In the genomic region with DNA sequence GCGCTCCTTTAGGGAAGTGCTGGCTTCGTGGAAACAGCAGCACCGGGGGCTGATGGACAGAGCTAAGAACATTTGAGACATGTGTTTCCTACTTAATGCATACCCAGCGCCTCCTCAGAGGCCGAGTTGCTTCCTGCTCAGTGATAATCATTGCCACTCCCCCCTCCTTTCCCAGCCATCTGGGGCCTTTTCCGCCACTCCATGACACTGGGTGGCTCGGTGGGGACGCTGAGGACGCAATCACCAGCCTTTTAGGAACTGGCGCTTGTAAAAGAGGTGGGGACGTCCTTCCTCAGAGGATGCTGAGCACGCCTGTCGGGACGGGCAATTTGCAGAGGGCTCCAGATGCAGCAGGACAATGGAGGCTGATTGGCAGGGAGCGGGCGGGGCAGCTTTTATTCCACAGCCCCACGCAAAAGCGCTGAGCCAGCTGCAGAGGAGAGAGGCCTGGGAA, we compare ENCODE assay signal across 25 cellular contexts. TPM values are rescaled to one million over a fixed set of nuclear protein-coding genes. Genes with fewer than 3 reads are reported as not detected.
DNase-seq lines count a peak whose midpoint lies in the region; ATAC-seq, FAIRE-seq and TF ChIP-seq lines count a peak whose summit lies in the region.
"Had no signal": no experiment of that assay in that cellular context is flagged by ENCODE, and none has a peak within 500 bp of the region (broad histone marks: within the 10 kb centered on the region; RNA-seq: fewer than 3 reads in every experiment).

No MANE protein-coding gene starts in this region.

- intact Hi-C loops in HepG2 (cut with micrococcal nuclease; ENCODE audit: unreplicated experiment): no loop called here

- 0 out of 2 replicates have a peak, but pooled peaks cover 2% of the 10 kb centered on the region for H4K20me1 ChIP-seq in HepG2 (ENCODE audit: insufficient read depth, low read length)

- no peaks in the 10 kb centered on the region for H3K79me2 ChIP-seq in HepG2 (ENCODE audit: insufficient read depth, low read length)

- BruUV-seq in HepG2 (replicated peaks; lab: Mats Ljungman, UMichigan): no TSS peak

- H3K9me3 ChIP-seq in liver (ENCODE audit: control insufficient read depth in 4 of 4, low read length in 3 of 4) (no peaks in the 10 kb centered on the region), HepG2 (ENCODE audit: low read length) (no peaks in the 10 kb centered on the region), tibial nerve (no peaks in the 10 kb centered on the region)
- H3K9me3 ChIP-seq: right atrium auricular region had no signal

- TF ChIP-seq POLR2A in HepG2 (IDR thresholded peaks at IDR 0.05; ENCODE audit: insufficient read depth in 1 of 2, low read depth in 2 of 2, low read length in 2 of 2): no peak
- no peak for TF ChIP-seq POLR2A in tibial nerve (IDR thresholded peaks at IDR 0.05)

- FAIRE-seq in HepG2 (lab: Jason Lieb, UNC): no peak
- FAIRE-seq: GM12892, urothelium cell line had no signal

- H3K36me3 ChIP-seq in liver (ENCODE audit: control insufficient read depth in 4 of 4, insufficient read depth in 3 of 4, low read depth in 1 of 4, low read length in 3 of 4): no peaks in the 10 kb centered on the region
- peaks cover 0 to 11% of the 10 kb centered on the region in 2 experiments; a peak in 4 of 5 replicates for H3K36me3 ChIP-seq in HepG2 (replicated peaks in 1 of 2; ENCODE audit: control insufficient read depth in 1 of 2, insufficient read depth in 2 of 2, low read length in 2 of 2)
- no peaks in the 10 kb centered on the region for H3K36me3 ChIP-seq in tibial nerve
- H3K36me3 ChIP-seq: right atrium auricular region had no signal

- no peak for TF ChIP-seq RAD21 in liver (IDR thresholded peaks at IDR 0.05)
- TF ChIP-seq RAD21 in HepG2 (CRISPR knock-in tag; IDR thresholded peaks at IDR 0.05): no peak

- POLR2A ChIA-PET in HepG2 (lab: Yijun Ruan, JAX): no interaction called here

- H3K27ac ChIP-seq in liver (ENCODE audit: low read depth in 1 of 2, low read length in 2 of 2) (no peak overlapping the region), HepG2 (ENCODE audit: extremely low read length, insufficient read depth, low read length) (no peak overlapping the region), foreskin keratinocyte (no peak overlapping the region), tibial nerve (no peak overlapping the region)
- H3K27ac ChIP-seq: epithelial cell of prostate, right atrium auricular region had no signal

- no peak for TF ChIP-seq CTCF in liver (IDR thresholded peaks at IDR 0.05; ENCODE audit: low read depth, low read length, missing input control)
- no peak for TF ChIP-seq CTCF in HepG2 (CRISPR knock-in tag; IDR thresholded peaks at IDR 0.05)
- no peak for TF ChIP-seq CTCF in foreskin keratinocyte (conservative IDR thresholded peaks at IDR 0.05)
- TF ChIP-seq CTCF in tibial nerve (IDR thresholded peaks at IDR 0.05): no peak

- no peak overlapping the region for H3K4me2 ChIP-seq in HepG2 (ENCODE audit: low read depth, low read length)
- H3K4me2 ChIP-seq: GM23338 had no signal

- H3K9ac ChIP-seq in liver (ENCODE audit: low read depth in 1 of 2, low read length in 2 of 2) (no peak overlapping the region), HepG2 (ENCODE audit: insufficient read depth, low read depth, low read length) (no peak overlapping the region)

- H2AFZ ChIP-seq in HepG2 (ENCODE audit: low read length): no peak overlapping the region
- H2AFZ ChIP-seq: GM23338 had no signal

- no peak for ATAC-seq in HepG2
- no peak for ATAC-seq in foreskin keratinocyte
- ATAC-seq: GM23338, T-cell, WTC11 had no signal

- H3K4me1 ChIP-seq in liver (ENCODE audit: control insufficient read depth in 4 of 4, insufficient read depth in 4 of 4, low read length in 3 of 4) (peaks cover 2 to 12% (median 7%) of the 10 kb centered on the region in 4 donors), HepG2 (ENCODE audit: insufficient read depth, low read length) (peaks cover 16% of the 10 kb centered on the region), foreskin keratinocyte (no peaks in the 10 kb centered on the region), tibial nerve (peaks cover 0 to 17% (median 2%) of the 10 kb centered on the region in 4 donors)

- DNase-seq in HepG2 (ENCODE audit: low spot score): no peak
- peak; percentile 47 for DNase-seq in SK-N-DZ (ENCODE audit: low spot score)
- peak; percentile 29 for DNase-seq in globus pallidus (ENCODE audit: low spot score)
- DNase-seq in foreskin keratinocyte: no peak
- DNase-seq in tibial nerve (ENCODE audit: low spot score in 2 of 2): no peak
- no peak for DNase-seq in SHP77 (lab: John Stamatoyannopoulos, UW)
- no peak for DNase-seq in NOMO-1 (lab: John Stamatoyannopoulos, UW; ENCODE audit: unreplicated experiment in 2 of 2)
- DNase-seq: ACHN; activated CD4-positive, alpha-beta memory T cell treated with anti-CD3 and anti-CD28 coated beads for 36 hours; amniotic stem cell; CD4-positive, alpha-beta T cell; DMS53; islet precursor cell; mammary epithelial cell; NCI-H187; NCI-H446 treated with DMSO at 0.1 percent for 48 hours; stimulated activated CD8-positive, alpha-beta memory T cell treated with anti-CD3 and anti-CD28 coated beads, Interleukin-4, amount 100 ng/mL, for 48 hours; T-cell had no signal

- CTCF ChIA-PET in HepG2 (lab: Yijun Ruan, JAX; ENCODE audit: low intra/inter-chr PET ratio, low total read pairs): no interaction called here

- H3K4me3 ChIP-seq in liver (ENCODE audit: low read depth in 1 of 3, low read length in 3 of 3) (no peak overlapping the region), HepG2 (replicated peaks in 1 of 3; ENCODE audit: insufficient read depth in 1 of 3, low read depth in 2 of 3, low read length in 3 of 3) (no peak overlapping the region), tibial nerve (no peak overlapping the region)
- H3K4me3 ChIP-seq: GM23338, right atrium auricular region had no signal

- 62% methylated on average over 18 of the region's 18 CpGs for WGBS in liver
- WGBS in HepG2 (ENCODE audit: low lambda C conversion rate): 93% methylated on average over 13 of the region's 18 CpGs
- 24 to 28% methylated on average over 15 to 18 of the region's 18 CpGs for WGBS in tibial nerve, 2 donors

- TF ChIP-seq EP300 in HepG2 (IDR thresholded peaks at IDR 0.05; ENCODE audit: low read depth in 2 of 2, low read length in 2 of 2): no peak
- TF ChIP-seq EP300 in HepG2 (CRISPR knock-in tag; IDR thresholded peaks at IDR 0.05; ENCODE audit: borderline replicate concordance): no peak
- TF ChIP-seq EP300 in tibial nerve (IDR thresholded peaks at IDR 0.05): no peak

- in situ Hi-C loops in HepG2 (cut with HindIII; ENCODE audit: extremely low pct_ligation_motif_present, low pct_unique_long_range_greater_than_20kb): loop anchor here (10.0 kb wide), 1 partner anchor 369 kb away; no protein-coding TSS in a partner anchor

- H3K27me3 ChIP-seq in liver (ENCODE audit: control insufficient read depth in 4 of 4, insufficient read depth in 4 of 4, low read length in 3 of 4) (no peaks in the 10 kb centered on the region), HepG2 (ENCODE audit: control insufficient read depth in 1 of 2, insufficient read depth in 2 of 2, low read length in 2 of 2) (no peaks in the 10 kb centered on the region), foreskin keratinocyte (peaks cover 17% of the 10 kb centered on the region), tibial nerve (no peaks in the 10 kb centered on the region)
- H3K27me3 ChIP-seq: right atrium auricular region had no signal

TF ChIP-seq in liver, 16 proteins besides CTCF, POLR2A, EP300 and RAD21 (continues in another document):
- TF ChIP-seq RXRA (IDR thresholded peaks at IDR 0.05) (no peak), YY1 (IDR thresholded peaks at IDR 0.05) (no peak)
- TF ChIP-seq, protein P1, sequence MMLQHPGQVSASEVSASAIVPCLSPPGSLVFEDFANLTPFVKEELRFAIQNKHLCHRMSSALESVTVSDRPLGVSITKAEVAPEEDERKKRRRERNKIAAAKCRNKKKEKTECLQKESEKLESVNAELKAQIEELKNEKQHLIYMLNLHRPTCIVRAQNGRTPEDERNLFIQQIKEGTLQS (IDR thresholded peaks at IDR 0.05): no peak

TF ChIP-seq in HepG2, 621 proteins besides CTCF, POLR2A, EP300 and RAD21 (continues in another document):
- no peak for TF ChIP-seq ZNF674 (CRISPR knock-in tag; IDR thresholded peaks at IDR 0.05; ENCODE audit: low read depth)
- no peak for TF ChIP-seq NFKBIZ (CRISPR knock-in tag; IDR thresholded peaks at IDR 0.05)
- no peak for TF ChIP-seq NR2C2 (CRISPR knock-in tag; IDR thresholded peaks at IDR 0.05; ENCODE audit: borderline replicate concordance)
- no peak for TF ChIP-seq ZNF567 (CRISPR knock-in tag; IDR thresholded peaks at IDR 0.05; ENCODE audit: borderline replicate concordance)
- no peak for TF ChIP-seq KDM1A (CRISPR knock-in tag; IDR thresholded peaks at IDR 0.05)
- no peak for TF ChIP-seq ZBTB21 (CRISPR knock-in tag; IDR thresholded peaks at IDR 0.05)

RNA-seq across cellular contexts. Expression of a gene that starts 22.2 kb away (rescaled TPM):
- total RNA-seq in liver (10 to 100 TPM; 54.7 to 56.0 TPM), HepG2 (2016; rRNA removed; fragmentation: Illumina TruSeq; extraction: Trizol) (17.4 and 24.2 TPM in 2 replicates), foreskin keratinocyte (7.9 and 9.3 TPM in 2 replicates), tibial nerve (10 to 100 TPM; 58.2 to 77.5 (median 68.6) TPM)
- polyA plus RNA-seq in liver (10 to 100 TPM; 12.7 to 17.7 TPM), HepG2 (2011; rRNA removed) (20.2 and 24.5 TPM in 2 replicates), foreskin keratinocyte (2.9 TPM in 2 replicates)
- 12.3 and 12.9 TPM in 2 replicates for total RNA-seq in HepG2 (2016; cell fraction: cytosol; rRNA removed; fragmentation: Illumina TruSeq; extraction: Trizol; ENCODE audit: low read depth)
- 17.6 and 20.3 TPM in 2 replicates for total RNA-seq in HepG2 (2016; cell fraction: insoluble cytoplasmic fraction; rRNA removed; fragmentation: Illumina TruSeq; extraction: Trizol)
- 25.6 and 28.9 TPM in 2 replicates for total RNA-seq in HepG2 (2016; cell fraction: membrane; rRNA removed; fragmentation: Illumina TruSeq; extraction: Trizol)
- total RNA-seq in HepG2 (2016; cell fraction: nucleus; rRNA removed; fragmentation: Illumina TruSeq; extraction: Trizol): 26.8 and 29.4 TPM in 2 replicates
- polyA plus RNA-seq in HepG2 (2011; cell fraction: cytosol; rRNA removed): 11.4 and 12.7 TPM in 2 replicates
- 77.1 and 100 TPM in 2 replicates for polyA plus RNA-seq in HepG2 (2011; cell fraction: nucleus; rRNA removed)
- 40.4 and 47.7 TPM in 2 replicates for polyA plus RNA-seq in HepG2 (2012)
- polyA plus RNA-seq in HepG2 (2016; cell fraction: cytosol; fragmentation: Illumina TruSeq; extraction: Trizol; ENCODE audit: low read depth): 3.1 and 3.4 TPM in 2 replicates
- 23.2 and 33.8 TPM in 2 replicates for polyA plus RNA-seq in HepG2 (2016; cell fraction: insoluble cytoplasmic fraction; fragmentation: Illumina TruSeq; extraction: Trizol; ENCODE audit: low read depth)
- polyA plus RNA-seq in HepG2 (2016; cell fraction: membrane; fragmentation: Illumina TruSeq; extraction: Trizol; ENCODE audit: low read depth): 13.5 and 17.5 TPM in 2 replicates
- polyA plus RNA-seq in HepG2 (2016; cell fraction: nucleus; fragmentation: Illumina TruSeq; extraction: Trizol; ENCODE audit: insufficient read depth, low read depth): 57.5 and 60.4 TPM in 2 replicates
- 6.5 and 33.0 TPM in 2 replicates for polyA minus RNA-seq in HepG2 (2011; rRNA and poly(A)+ RNA removed; ENCODE audit: low replicate concordance)
- polyA minus RNA-seq in HepG2 (2011; cell fraction: cytosol; rRNA and poly(A)+ RNA removed): 25.6 and 30.7 TPM in 2 replicates
- polyA minus RNA-seq in HepG2 (2011; cell fraction: nucleus; rRNA and poly(A)+ RNA removed): 49.3 and 52.3 TPM in 2 replicates
- polyA plus RNA-seq in SK-N-DZ (2014; cell fraction: cytosol; rRNA removed): 13.8 and 17.7 TPM in 2 replicates
- polyA plus RNA-seq in SK-N-DZ (2014; cell fraction: nucleus; rRNA removed): 18.1 and 36.8 TPM in 2 replicates

Comparison
In these comparisons a context has a peak if more than half of its experiments do, and no peak if none do; other contexts are left out.
1. DNase-seq: peak in SK-N-DZ (single experiment) and globus pallidus (single experiment); none in HepG2 (single experiment), foreskin keratinocyte (0 of 2), tibial nerve (0 of 2), SHP77 (0 of 2) and NOMO-1 (0 of 2).